In the genomic region with DNA sequence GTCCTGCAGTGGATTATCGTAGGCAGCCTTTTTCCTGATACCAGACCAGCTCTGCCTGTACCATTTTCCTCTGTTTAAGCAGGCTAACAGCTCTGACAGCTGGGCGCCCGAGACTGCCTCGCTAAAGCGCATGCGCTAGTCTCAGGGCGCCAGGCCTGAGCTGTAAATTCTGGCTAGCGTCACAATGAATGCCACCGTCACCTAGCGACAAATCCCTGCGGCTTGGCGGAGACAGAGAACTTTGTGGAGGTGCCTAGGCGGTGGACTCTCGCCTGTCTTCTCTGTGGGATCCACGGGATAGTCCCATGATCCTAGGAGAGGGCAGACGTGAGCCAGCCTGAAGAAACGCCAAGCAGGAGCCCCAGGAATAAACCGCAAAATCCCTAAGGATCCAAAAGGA, we compare ENCODE assay signal across 1 cellular context.
A peak's percentile ranks its signal among the peaks of the same experiment; 100 is the strongest.
TF ChIP-seq lines count a peak whose summit lies in the region.

No MANE protein-coding gene starts in this region.

TF ChIP-seq in SK-N-SH, 30 proteins besides CTCF, POLR2A, EP300 and RAD21 (continued from another document):
- TF ChIP-seq, protein P1, sequence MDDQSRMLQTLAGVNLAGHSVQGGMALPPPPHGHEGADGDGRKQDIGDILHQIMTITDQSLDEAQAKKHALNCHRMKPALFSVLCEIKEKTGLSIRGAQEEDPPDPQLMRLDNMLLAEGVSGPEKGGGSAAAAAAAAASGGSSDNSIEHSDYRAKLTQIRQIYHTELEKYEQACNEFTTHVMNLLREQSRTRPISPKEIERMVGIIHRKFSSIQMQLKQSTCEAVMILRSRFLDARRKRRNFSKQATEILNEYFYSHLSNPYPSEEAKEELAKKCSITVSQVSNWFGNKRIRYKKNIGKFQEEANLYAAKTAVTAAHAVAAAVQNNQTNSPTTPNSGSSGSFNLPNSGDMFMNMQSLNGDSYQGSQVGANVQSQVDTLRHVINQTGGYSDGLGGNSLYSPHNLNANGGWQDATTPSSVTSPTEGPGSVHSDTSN (IDR thresholded peaks at IDR 0.05), result no peak
- TF ChIP-seq MXI1 (IDR thresholded peaks at IDR 0.05; ENCODE audit: low read depth, low read length) (0 out of 2 replicates have a peak, but pooled peaks have one; percentile 20), FOSL2 (IDR thresholded peaks at IDR 0.05; ENCODE audit: borderline replicate concordance, low read depth) (no peak), YY1 (IDR thresholded peaks at IDR 0.05; ENCODE audit: low read depth) (no peak), GATA2 (CRISPR knock-in tag; IDR thresholded peaks at IDR 0.05) (no peak), RXRA (IDR thresholded peaks at IDR 0.05; ENCODE audit: borderline replicate concordance, low read depth) (no peak), CHD2 (IDR thresholded peaks at IDR 0.05; ENCODE audit: low read length, partially characterized antibody) (no peak), FOXJ3 (CRISPR knock-in tag; IDR thresholded peaks at IDR 0.05) (no peak), TEAD4 (IDR thresholded peaks at IDR 0.05; ENCODE audit: borderline replicate concordance, insufficient read depth) (no peak), ELF1 (IDR thresholded peaks at IDR 0.05) (no peak), NRF1 (IDR thresholded peaks at IDR 0.05; ENCODE audit: low read depth, low read length) (peak; percentile 72), JUND (IDR thresholded peaks at IDR 0.05) (no peak), MEF2A (IDR thresholded peaks at IDR 0.05; ENCODE audit: borderline replicate concordance, low read depth) (no peak), NFIC (IDR thresholded peaks at IDR 0.05; ENCODE audit: borderline replicate concordance) (no peak)
- TF ChIP-seq, protein P2, sequence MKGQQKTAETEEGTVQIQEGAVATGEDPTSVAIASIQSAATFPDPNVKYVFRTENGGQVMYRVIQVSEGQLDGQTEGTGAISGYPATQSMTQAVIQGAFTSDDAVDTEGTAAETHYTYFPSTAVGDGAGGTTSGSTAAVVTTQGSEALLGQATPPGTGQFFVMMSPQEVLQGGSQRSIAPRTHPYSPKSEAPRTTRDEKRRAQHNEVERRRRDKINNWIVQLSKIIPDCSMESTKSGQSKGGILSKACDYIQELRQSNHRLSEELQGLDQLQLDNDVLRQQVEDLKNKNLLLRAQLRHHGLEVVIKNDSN (IDR thresholded peaks at IDR 0.05; ENCODE audit: borderline replicate concordance, low read depth), result no peak
